Comparison of ENCODE assay signal across 23 cellular contexts in the genomic region with DNA sequence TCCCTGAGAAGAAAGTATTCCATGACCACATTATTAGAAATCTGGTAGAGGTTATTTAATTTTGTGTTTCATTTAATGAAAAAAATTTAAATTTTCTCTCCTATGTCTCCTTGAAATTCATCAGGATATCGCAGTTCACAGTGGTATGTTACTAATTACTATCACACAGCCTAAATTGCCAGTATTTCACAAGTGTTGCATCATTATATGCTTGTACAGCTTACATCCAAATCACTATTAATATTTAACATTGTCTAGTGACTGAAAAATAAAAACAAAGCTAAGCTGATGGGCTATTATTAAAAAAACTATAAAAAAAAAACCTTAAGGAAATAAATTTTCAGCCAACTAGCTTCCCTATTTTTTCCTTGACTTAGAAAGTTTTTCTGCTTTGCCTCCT.
A peak's percentile ranks its signal among the peaks of the same experiment; 100 is the strongest.
DNase-seq lines count a peak whose midpoint lies in the region; ATAC-seq and TF ChIP-seq lines count a peak whose summit lies in the region.
"Had no signal": no experiment of that assay in that cellular context is flagged by ENCODE, and none has a peak within 500 bp of the region (broad histone marks: within the 10 kb centered on the region; RNA-seq: fewer than 3 reads in every experiment).

No MANE protein-coding gene starts in this region.

- no peak overlapping the region for H3K9ac ChIP-seq in HCT116 (ENCODE audit: low read length)
- peak overlapping the region; percentile 48 for H3K9ac ChIP-seq in SK-N-MC (ENCODE audit: insufficient read length)

- H3K36me3 Mint-ChIP-seq in Calu3 (ENCODE audit: insufficient read depth, unreplicated experiment): no peaks in the 10 kb centered on the region
- H3K36me3 Mint-ChIP-seq: CD14-positive monocyte; CD8-positive, alpha-beta memory T cell; T-cell had no signal

- no TSS peak for BruUV-seq in Calu3 (replicated peaks; lab: Mats Ljungman, UMichigan)
- BruUV-seq in HCT116 (replicated peaks; lab: Mats Ljungman, UMichigan): no TSS peak

- H3K27ac Mint-ChIP-seq in Calu3 (ENCODE audit: unreplicated experiment): peak overlapping the region; percentile 65
- H3K27ac Mint-ChIP-seq: CD14-positive monocyte; CD8-positive, alpha-beta memory T cell; T-cell; T-helper 2 cell treated with Interferon-gamma antibody and Interleukin-4, amounts not matched to agents 5 μg/mL and 100 μg/mL, for 36 hours had no signal

- H2AFZ ChIP-seq in HCT116 (ENCODE audit: low read depth, low read length, poor library complexity, severe bottlenecking): no peak overlapping the region

- H3K4me1 ChIP-seq in HCT116 (ENCODE audit: control insufficient read depth in 1 of 2, insufficient read depth in 2 of 2, low read length in 2 of 2): no peaks in the 10 kb centered on the region
- H3K4me1 ChIP-seq: BE2C, SJCRH30 had no signal

- no peak for ATAC-seq in HCT116
- ATAC-seq in HG02798 (IDR thresholded peaks at IDR 0.05; ENCODE audit: poor library complexity, unreplicated experiment): no peak
- ATAC-seq: PC-3, Right ventricle myocardium inferior, T-cell had no signal

- H3K9me3 ChIP-seq in HCT116 (ENCODE audit: control insufficient read depth in 1 of 2, insufficient read depth in 1 of 2, low read depth in 1 of 2, low read length in 2 of 2) (no peaks in the 10 kb centered on the region), SK-N-MC (ENCODE audit: low read depth, low read length) (no peaks in the 10 kb centered on the region)
- H3K9me3 ChIP-seq: BE2C, SJCRH30 had no signal

- peaks cover 9% of the 10 kb centered on the region for H3K9me3 Mint-ChIP-seq in Calu3 (ENCODE audit: low read depth, unreplicated experiment)
- H3K9me3 Mint-ChIP-seq: T-helper 2 cell treated with Interferon-gamma antibody and Interleukin-4, amounts not matched to agents 5 μg/mL and 100 μg/mL, for 36 hours had no signal

- H3K4me3 ChIP-seq in HCT116 (replicated peaks in 1 of 2; ENCODE audit: low read depth in 1 of 2, low read length in 2 of 2): no peak overlapping the region
- no peak overlapping the region for H3K4me3 ChIP-seq in SK-N-MC
- H3K4me3 ChIP-seq: SJCRH30 had no signal

- CTCF ChIA-PET in Calu3 (lab: Charles Lee): interaction anchor here (0.7 to 1.0 kb wide), 2 partner anchors 11 to 1170 kb away, joined by 3 to 4 read pairs; no protein-coding TSS in a partner anchor
- CTCF ChIA-PET in HCT116 (lab: Charles Lee): no interaction called here

- intact Hi-C loops in Calu3 (cut with micrococcal nuclease; ENCODE audit: unreplicated experiment): no loop called here
- intact Hi-C loops in HCT116 (cut with micrococcal nuclease): no loop called here

- H4K20me1 ChIP-seq in HCT116 (ENCODE audit: insufficient read depth): no peaks in the 10 kb centered on the region

- POLR2A ChIA-PET in HCT116 (lab: Charles Lee): no interaction called here

- TF ChIP-seq CTCF in Calu3 (IDR thresholded peaks at IDR 0.05; ENCODE audit: unreplicated experiment): no peak
- no peak for TF ChIP-seq CTCF in HCT116 (IDR thresholded peaks at IDR 0.05 in 2 of 3, conservative IDR thresholded peaks at IDR 0.05 in 1 of 3; ENCODE audit: borderline replicate concordance in 1 of 3, insufficient read depth in 1 of 3, low read depth in 2 of 3, low read length in 2 of 3)

- TF ChIP-seq POLR2A in HCT116 (IDR thresholded peaks at IDR 0.05; ENCODE audit: borderline replicate concordance, extremely low read depth, insufficient read depth, insufficient read length) (no peak), erythroblast (IDR thresholded peaks at IDR 0.05; ENCODE audit: low read length) (no peak)

- no peaks in the 10 kb centered on the region for H3K27me3 Mint-ChIP-seq in Calu3 (ENCODE audit: unreplicated experiment)
- H3K27me3 Mint-ChIP-seq: CD8-positive, alpha-beta memory T cell; T-cell had no signal

- H3K27ac ChIP-seq in HCT116 (ENCODE audit: low read depth, low read length) (no peak overlapping the region), SK-N-MC (peak overlapping the region; percentile 81)
- H3K27ac ChIP-seq: SJCRH30 had no signal

- H3K36me3 ChIP-seq in HCT116 (ENCODE audit: control insufficient read depth in 1 of 2, insufficient read depth in 2 of 2, low read length in 2 of 2) (no peaks in the 10 kb centered on the region), SK-N-MC (ENCODE audit: insufficient read depth, low read length) (no peaks in the 10 kb centered on the region)
- H3K36me3 ChIP-seq: BE2C, SJCRH30 had no signal

- TF ChIP-seq RAD21 in HCT116 (IDR thresholded peaks at IDR 0.05; ENCODE audit: low read depth): no peak

- DNase-seq in Calu3 (no peak), HCT116 (ENCODE audit: low read depth, low spot score) (no peak), SK-N-MC (ENCODE audit: low read depth, low spot score) (peak; percentile 44), erythroblast (lab: John Stamatoyannopoulos, UW) (peak; percentile 18 to 67), NCI-H1930 (lab: John Stamatoyannopoulos, UW) (no peak), NCI-H748 treated with DMSO at 0.1 percent for 48 hours (lab: John Stamatoyannopoulos, UW) (no peak)
- DNase-seq: BE2C; CD8-positive, alpha-beta memory T cell; DMS79 treated with DMSO at 0.1 percent for 48 hours; GF-D8; KBM-7; NCI-H1092; NCI-H1417 treated with DMSO at 0.1 percent for 48 hours; NCI-H1694 treated with DMSO at 0.1 percent for 48 hours; NCI-H2081 treated with DMSO at 0.1 percent for 48 hours; NCI-H524 treated with DMSO at 0.1 percent for 48 hours; PC-3; SJCRH30; T-cell had no signal

- H3K27me3 ChIP-seq in HCT116 (ENCODE audit: insufficient read depth, low read length): no peaks in the 10 kb centered on the region
- H3K27me3 ChIP-seq: BE2C, SJCRH30 had no signal

- RAD21 ChIA-PET in HCT116 (lab: Charles Lee; ENCODE audit: low non-redundant PET in 1 of 2, low total read pairs in 2 of 2, uncharacterized antibody in 2 of 2, unreplicated experiment in 2 of 2): no interaction called here

- peaks cover 8% of the 10 kb centered on the region for H3K4me1 Mint-ChIP-seq in Calu3 (ENCODE audit: low read depth, unreplicated experiment)
- H3K4me1 Mint-ChIP-seq: CD14-positive monocyte; CD8-positive, alpha-beta memory T cell; T-cell had no signal

- no peak overlapping the region for H3K4me3 Mint-ChIP-seq in Calu3 (ENCODE audit: low read depth, unreplicated experiment)
- H3K4me3 Mint-ChIP-seq: CD14-positive monocyte; CD8-positive, alpha-beta memory T cell; T-cell; T-helper 2 cell treated with Interferon-gamma antibody and Interleukin-4, amounts not matched to agents 5 μg/mL and 100 μg/mL, for 36 hours had no signal

- no peaks in the 10 kb centered on the region for H3K79me2 ChIP-seq in HCT116 (ENCODE audit: insufficient read depth, low read length)

- no peaks in the 10 kb centered on the region for H3K9me2 ChIP-seq in HCT116 (ENCODE audit: insufficient read depth)

- H3K4me2 ChIP-seq in HCT116 (ENCODE audit: low read length): no peak overlapping the region

TF ChIP-seq in HCT116, 20 proteins besides CTCF, POLR2A, EP300 and RAD21:
- TF ChIP-seq YY1 (IDR thresholded peaks at IDR 0.05; ENCODE audit: extremely low read depth, insufficient replicate concordance, low read depth, low read length) (no peak), CEBPB (IDR thresholded peaks at IDR 0.05; ENCODE audit: low read depth) (peak; percentile 58), TCF7L2 (IDR thresholded peaks at IDR 0.05; ENCODE audit: borderline replicate concordance, extremely low read depth, insufficient read depth, insufficient read length) (no peak), ZNF274 (IDR thresholded peaks at IDR 0.05; ENCODE audit: low read depth, low read length) (no peak)

Comparison
In these comparisons a context has a peak if more than half of its experiments do, and no peak if none do; other contexts are left out.
1. DNase-seq: peak in SK-N-MC (single experiment) and erythroblast (2 of 2); none in Calu3 (single experiment), HCT116 (single experiment), NCI-H1930 (0 of 2) and NCI-H748 treated with DMSO at 0.1 percent for 48 hours (single experiment).